ENCODE assay signal across 8 cellular contexts in genomic region chr11:62621027-62621566, GRCh38. TPM values are rescaled to one million over a fixed set of nuclear protein-coding genes. Genes with fewer than 3 reads are reported as not detected.
DNase-seq lines count a peak whose midpoint lies in the region; ATAC-seq and TF ChIP-seq lines count a peak whose summit lies in the region.

No MANE protein-coding gene starts in this region.

- H3K4me1 Mint-ChIP-seq in activated B cell treated with CpG ODN at 0.5 μM for 24 hours (peaks cover 19% of the 10 kb centered on the region), glutamatergic neuron (ENCODE audit: low read depth, unreplicated experiment) (peaks cover 6% of the 10 kb centered on the region)

- TF ChIP-seq CTCF in activated B cell treated with CpG ODN at 0.5 μM for 24 hours (IDR thresholded peaks at IDR 0.05) = no peak
- no peak for TF ChIP-seq CTCF in glutamatergic neuron (IDR thresholded peaks at IDR 0.05; ENCODE audit: partially characterized antibody, unreplicated experiment)

- H3K27ac Mint-ChIP-seq in activated B cell treated with CpG ODN at 0.5 μM for 24 hours (peak overlapping the region; percentile 83), glutamatergic neuron (ENCODE audit: unreplicated experiment) (peak overlapping the region; percentile 96)

- peak overlapping the region; percentile 77 for H3K4me3 ChIP-seq in H7 (ENCODE audit: insufficient read depth, low read depth, low read length)
- peak overlapping the region; percentile 71 to 91 (median 91) for H3K4me3 ChIP-seq in skeletal muscle tissue (ENCODE audit: low read length in 3 of 3)

- H3K27me3 Mint-ChIP-seq in activated B cell treated with CpG ODN at 0.5 μM for 24 hours = no peaks in the 10 kb centered on the region
- peaks cover 10% of the 10 kb centered on the region for H3K27me3 Mint-ChIP-seq in glutamatergic neuron (ENCODE audit: unreplicated experiment)

- H3K4me1 ChIP-seq in skeletal muscle tissue (ENCODE audit: control insufficient read depth in 3 of 3, insufficient read depth in 3 of 3, low read length in 3 of 3) = peaks cover 12 to 16% (median 15%) of the 10 kb centered on the region in 3 donors

- H3K36me3 ChIP-seq in H7 (replicated peaks; ENCODE audit: control insufficient read depth, insufficient read depth, low read length) (peaks cover 11% of the 10 kb centered on the region), skeletal muscle tissue (ENCODE audit: control insufficient read depth in 3 of 3, insufficient read depth in 3 of 3, low read length in 3 of 3) (peaks cover 16 to 28% (median 24%) of the 10 kb centered on the region in 3 donors)

- peak overlapping the region; percentile 90 for H3K4me3 Mint-ChIP-seq in activated B cell treated with CpG ODN at 0.5 μM for 24 hours
- peak overlapping the region; percentile 99 for H3K4me3 Mint-ChIP-seq in glutamatergic neuron (ENCODE audit: unreplicated experiment)

- H3K36me3 Mint-ChIP-seq in activated B cell treated with CpG ODN at 0.5 μM for 24 hours (ENCODE audit: low read depth) = peaks cover 42% of the 10 kb centered on the region
- peaks cover 5% of the 10 kb centered on the region for H3K36me3 Mint-ChIP-seq in glutamatergic neuron (ENCODE audit: unreplicated experiment)

- H3K9me3 Mint-ChIP-seq in activated B cell treated with CpG ODN at 0.5 μM for 24 hours (no peaks in the 10 kb centered on the region), glutamatergic neuron (ENCODE audit: unreplicated experiment) (peaks cover 14% of the 10 kb centered on the region)

- DNase-seq in H7 (no peak), activated B cell treated with CpG ODN at 0.5 μM for 24 hours (no peak), glutamatergic neuron (no peak), NCI-H1930 (lab: John Stamatoyannopoulos, UW) (no peak), DMS79 treated with DMSO at 0.1 percent for 48 hours (lab: John Stamatoyannopoulos, UW) (no peak)

- CTCF ChIA-PET in activated B cell treated with CpG ODN at 0.5 μM for 24 hours (lab: Charles Lee) = interaction anchor here (0.9 to 2.7 kb wide), 5 partner anchors 9 to 196 kb away, joined by 3 to 16 read pairs (median 3); partner anchors contain the start of gene TUT1

- H3K27ac ChIP-seq in skeletal muscle tissue (ENCODE audit: low read depth, low read length) = peak overlapping the region; percentile 89

- H3K27me3 ChIP-seq in H7 (ENCODE audit: control insufficient read depth, insufficient read depth, low read length) = no peaks in the 10 kb centered on the region
- H3K27me3 ChIP-seq in skeletal muscle tissue (ENCODE audit: control insufficient read depth in 3 of 3, insufficient read depth in 3 of 3, low read length in 3 of 3) = no peaks in the 10 kb centered on the region

- POLR2A ChIA-PET in activated B cell treated with CpG ODN at 0.5 μM for 24 hours (lab: Charles Lee) = interaction anchor here (0.5 to 5.1 kb wide), 27 partner anchors 9 to 260 kb away, joined by 3 to 109 read pairs (median 5); partner anchors contain the start of genes C11orf98, CSKMT, EEF1G and EML3

- peak overlapping the region; percentile 66 to 87 (median 80) for H3K9ac ChIP-seq in skeletal muscle tissue (ENCODE audit: low read depth in 1 of 3, low read length in 3 of 3)

- no peak for ATAC-seq in activated B cell treated with CpG ODN at 0.5 μM for 24 hours (ENCODE audit: low read depth)
- ATAC-seq in HG02623 (IDR thresholded peaks at IDR 0.05; ENCODE audit: unreplicated experiment) = no peak
- no peak for ATAC-seq in HG02884 (IDR thresholded peaks at IDR 0.05; ENCODE audit: unreplicated experiment)

- intact Hi-C loops in activated B cell treated with CpG ODN at 0.5 μM for 24 hours (cut with micrococcal nuclease) = no loop called here

- no peaks in the 10 kb centered on the region for H3K9me3 ChIP-seq in skeletal muscle tissue (ENCODE audit: control insufficient read depth in 3 of 3, low read length in 3 of 3)

RNA-seq across cellular contexts. Expression of gene B3GAT3, which starts 0.7 kb away (rescaled TPM):
- 49.9 and 58.3 TPM in 2 replicates for total RNA-seq in H7 (2014; rRNA removed; shearing (Covaris generic))
- total RNA-seq in activated B cell treated with CpG ODN at 0.5 μM for 24 hours (48.8 and 56.6 TPM in 2 replicates), glutamatergic neuron (ENCODE audit: unreplicated experiment) (71.6 TPM), skeletal muscle tissue (8.4 TPM)

RNA-seq across cellular contexts. Expression of gene ROM1, which starts 8.0 kb away (rescaled TPM):
- total RNA-seq in H7 (2014; rRNA removed; shearing (Covaris generic)) = 1.1 and 2.5 TPM in 2 replicates
- total RNA-seq in activated B cell treated with CpG ODN at 0.5 μM for 24 hours (0.89 and 2.6 TPM in 2 replicates), glutamatergic neuron (ENCODE audit: unreplicated experiment) (1.3 TPM), skeletal muscle tissue (1.6 TPM)

RNA-seq across cellular contexts. Expression of gene EML3, which starts 8.5 kb away (rescaled TPM):
- total RNA-seq in H7 (2014; rRNA removed; shearing (Covaris generic)) = 28.0 and 29.3 TPM in 2 replicates
- total RNA-seq in activated B cell treated with CpG ODN at 0.5 μM for 24 hours = 115 and 128 TPM in 2 replicates
- 26.7 TPM for total RNA-seq in glutamatergic neuron (ENCODE audit: unreplicated experiment)
- 7.3 TPM for total RNA-seq in skeletal muscle tissue

RNA-seq across cellular contexts. Expression of gene MTA2, which starts 19.4 kb away (rescaled TPM):
- 151 and 166 TPM in 2 replicates for total RNA-seq in H7 (2014; rRNA removed; shearing (Covaris generic))
- total RNA-seq in activated B cell treated with CpG ODN at 0.5 μM for 24 hours = 170 and 175 TPM in 2 replicates
- total RNA-seq in glutamatergic neuron (ENCODE audit: unreplicated experiment) = 172 TPM
- total RNA-seq in skeletal muscle tissue = 63.7 TPM

RNA-seq across cellular contexts. Expression of gene GANAB, which starts 25.3 kb away (rescaled TPM):
- 173 and 181 TPM in 2 replicates for total RNA-seq in H7 (2014; rRNA removed; shearing (Covaris generic))
- total RNA-seq in activated B cell treated with CpG ODN at 0.5 μM for 24 hours (187 and 189 TPM in 2 replicates), glutamatergic neuron (ENCODE audit: unreplicated experiment) (213 TPM), skeletal muscle tissue (99.7 TPM)
